8 cellular contexts compared by ENCODE assay signal in the genomic region with DNA sequence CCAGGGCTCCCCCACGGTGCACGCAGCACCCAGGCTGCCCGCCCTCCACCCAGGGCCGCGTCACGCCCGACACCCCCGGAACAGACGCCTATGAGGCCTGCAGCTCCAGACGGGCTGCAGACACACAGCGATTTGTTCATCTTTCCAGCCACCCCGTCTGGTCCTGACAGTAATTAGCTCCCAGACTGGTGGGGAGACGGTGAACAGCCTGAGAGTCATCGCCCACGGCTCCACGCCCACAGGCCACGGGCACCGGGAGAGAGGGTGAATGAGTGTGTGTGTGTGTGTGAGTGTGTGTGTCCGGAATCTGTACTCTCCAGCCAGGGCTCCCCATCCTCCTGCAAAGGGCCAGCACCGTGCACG. TPM values are rescaled to one million over a fixed set of nuclear protein-coding genes. Genes with fewer than 3 reads are reported as not detected.
DNase-seq lines count a peak whose midpoint lies in the region; TF ChIP-seq lines count a peak whose summit lies in the region.

No MANE protein-coding gene starts in this region.

- H3K36me3 Mint-ChIP-seq in CD4-positive, alpha-beta memory T cell: no peaks in the 10 kb centered on the region

- H3K79me2 ChIP-seq in OCI-LY1 (ENCODE audit: insufficient read depth, low read length): no peaks in the 10 kb centered on the region

- H3K9ac ChIP-seq in OCI-LY1 (ENCODE audit: low read length): peak overlapping the region; percentile 51; the same call in 1 of the 2 replicates

- H2AFZ ChIP-seq in OCI-LY1 (ENCODE audit: low read length): no peak overlapping the region

- DNase-seq in CD4-positive, alpha-beta memory T cell: no peak
- DNase-seq in mesenteric fat pad (ENCODE audit: low spot score) (no peak), NCI-H2029 treated with DMSO at 0.1 percent for 48 hours (lab: John Stamatoyannopoulos, UW) (no peak), KG1 (lab: John Stamatoyannopoulos, UW) (no peak), germinal center (ENCODE audit: low spot score) (no peak)

- CTCF ChIA-PET in CD4-positive, alpha-beta memory T cell (lab: Charles Lee; ENCODE audit: partially characterized antibody): no interaction called here

- peak overlapping the region in 1 of 2 donors; percentile 77 for H3K4me3 ChIP-seq in CD4-positive, alpha-beta memory T cell (ENCODE audit: low read length in 2 of 2)
- H3K4me3 ChIP-seq in OCI-LY1 (ENCODE audit: low read depth, low read length, poor library complexity, severe bottlenecking) (peak overlapping the region; percentile 67), ectodermal cell (ENCODE audit: insufficient read depth, low read depth, low read length) (peak overlapping the region; percentile 37), neutrophil (ENCODE audit: low read depth in 1 of 2, low read length in 1 of 2) (peak overlapping the region; percentile 71 to 76)

- TF ChIP-seq CTCF in OCI-LY1 (IDR thresholded peaks at IDR 0.05; ENCODE audit: low read length): no peak
- no peak for TF ChIP-seq CTCF in neutrophil (IDR thresholded peaks at IDR 0.05)

- H3K27me3 Mint-ChIP-seq in CD4-positive, alpha-beta memory T cell: peaks cover 13 to 16% of the 10 kb centered on the region in 2 donors

- H3K4me1 Mint-ChIP-seq in CD4-positive, alpha-beta memory T cell: peaks cover 6 to 37% (median 19%) of the 10 kb centered on the region in 4 donors

- H3F3A ChIP-seq in OCI-LY1 (ENCODE audit: insufficient read depth, low read length): no peaks in the 10 kb centered on the region; the same call in 1 of the 2 replicates

- no peaks in the 10 kb centered on the region for H3K9me2 ChIP-seq in OCI-LY1 (ENCODE audit: low read depth, low read length)

- no peaks in the 10 kb centered on the region for H3K9me3 Mint-ChIP-seq in CD4-positive, alpha-beta memory T cell

- intact Hi-C loops in CD4-positive, alpha-beta memory T cell (cut with micrococcal nuclease): loop anchor here (2.0 kb wide), 1 partner anchor 17 kb away; a partner anchor contains a TSS

- H3K36me3 ChIP-seq in CD4-positive, alpha-beta memory T cell (ENCODE audit: insufficient read depth, low read length): no peaks in the 10 kb centered on the region
- no peaks in the 10 kb centered on the region for H3K36me3 ChIP-seq in OCI-LY1 (ENCODE audit: insufficient read depth, low read length)
- H3K36me3 ChIP-seq in ectodermal cell (ENCODE audit: control insufficient read depth, insufficient read depth, low read length): no peaks in the 10 kb centered on the region
- H3K36me3 ChIP-seq in neutrophil: no peaks in the 10 kb centered on the region

- no peak overlapping the region for H3K27ac ChIP-seq in CD4-positive, alpha-beta memory T cell (ENCODE audit: low read depth, low read length)
- H3K27ac ChIP-seq in OCI-LY1 (ENCODE audit: low read depth, low read length, poor library complexity, severe bottlenecking): no peak overlapping the region
- H3K27ac ChIP-seq in ectodermal cell (ENCODE audit: insufficient read depth, low read depth, low read length, poor library complexity, severe bottlenecking): no peak overlapping the region
- no peak overlapping the region for H3K27ac ChIP-seq in neutrophil

- no peaks in the 10 kb centered on the region for H4K20me1 ChIP-seq in OCI-LY1 (ENCODE audit: insufficient read depth, low read length)

- peak overlapping the region; percentile 86 for H3K4me2 ChIP-seq in OCI-LY1 (ENCODE audit: low read length)

- 93% methylated on average over 21 of the region's 21 CpGs for WGBS in ectodermal cell, 2 experiments

- H3K9me3 ChIP-seq in CD4-positive, alpha-beta memory T cell (ENCODE audit: control insufficient read depth in 1 of 2, low read length in 2 of 2): no peaks in the 10 kb centered on the region
- H3K9me3 ChIP-seq in OCI-LY1 (ENCODE audit: low read length) (no peaks in the 10 kb centered on the region), ectodermal cell (ENCODE audit: control insufficient read depth, low read length) (no peaks in the 10 kb centered on the region), neutrophil (no peaks in the 10 kb centered on the region)

- H3K27ac Mint-ChIP-seq in CD4-positive, alpha-beta memory T cell: peak overlapping the region in 4 of 7 donors; percentile 55 to 78 (median 66)

- H3K4me1 ChIP-seq in CD4-positive, alpha-beta memory T cell (ENCODE audit: insufficient read depth, low read length): peaks cover 26% of the 10 kb centered on the region
- H3K4me1 ChIP-seq in OCI-LY1 (ENCODE audit: insufficient read depth, low read length, severe bottlenecking) (peaks cover 39% of the 10 kb centered on the region), ectodermal cell (ENCODE audit: control insufficient read depth, insufficient read depth, low read length) (peaks cover 22% of the 10 kb centered on the region), neutrophil (ENCODE audit: control insufficient read depth in 1 of 2, insufficient read depth in 1 of 2, low read depth in 1 of 2, low read length in 1 of 2) (peaks cover 22% of the 10 kb centered on the region in 2 experiments)

- POLR2A ChIA-PET in CD4-positive, alpha-beta memory T cell (lab: Charles Lee; ENCODE audit: partially characterized antibody): interaction anchor here (0.5 to 15.8 kb wide), 3 partner anchors 9 to 44 kb away, joined by 4 to 206 read pairs (median 15); a partner anchor contains a TSS

- peaks cover 15% of the 10 kb centered on the region for H3K27me3 ChIP-seq in CD4-positive, alpha-beta memory T cell (ENCODE audit: insufficient read depth, low read length)
- H3K27me3 ChIP-seq in OCI-LY1 (ENCODE audit: insufficient read depth, low read length) (peaks cover 15% of the 10 kb centered on the region; the same call in 1 of the 2 replicates), ectodermal cell (ENCODE audit: control insufficient read depth, insufficient read depth, low read length, poor library complexity, severe bottlenecking) (peaks cover 44% of the 10 kb centered on the region), neutrophil (peaks cover 68% of the 10 kb centered on the region)

- H3K4me3 Mint-ChIP-seq in CD4-positive, alpha-beta memory T cell: peak overlapping the region; percentile 48 to 85 (median 78)

RNA-seq across cellular contexts. Expression of a gene that starts 18.1 kb away (rescaled TPM):
- total RNA-seq in CD4-positive, alpha-beta memory T cell: 10 to 100 TPM; 88.2 to 88.3 TPM
- polyA plus RNA-seq in CD4-positive, alpha-beta memory T cell: 10 to 100 TPM; 44.9 to 94.4 TPM
- 5.6 TPM for polyA plus RNA-seq in ectodermal cell (2013, experiment 1 of 4)
- 4.5 TPM for polyA plus RNA-seq in ectodermal cell (2013, experiment 2 of 4)
- 4.3 TPM for polyA plus RNA-seq in ectodermal cell (2013, experiment 3 of 4)
- polyA plus RNA-seq in ectodermal cell (2013, experiment 4 of 4): 1.9 TPM
- 365 TPM for total RNA-seq in mesenteric fat pad

RNA-seq across cellular contexts. Expression of a gene that starts 37.3 kb away (rescaled TPM):
- total RNA-seq in CD4-positive, alpha-beta memory T cell: 10 to 100 TPM; 19.8 to 19.9 TPM
- polyA plus RNA-seq in CD4-positive, alpha-beta memory T cell: 10 to 100 TPM in 1 of 2 donors, 1 to 10 TPM in 1; 3.8 to 10.8 TPM
- 210 TPM for polyA plus RNA-seq in ectodermal cell (2013, experiment 1 of 4)
- polyA plus RNA-seq in ectodermal cell (2013, experiment 2 of 4): 193 TPM
- 120 TPM for polyA plus RNA-seq in ectodermal cell (2013, experiment 3 of 4)
- polyA plus RNA-seq in ectodermal cell (2013, experiment 4 of 4): 124 TPM
- total RNA-seq in mesenteric fat pad: 19.6 TPM
